ENCODE assay signal across 13 cellular contexts in the genomic region with DNA sequence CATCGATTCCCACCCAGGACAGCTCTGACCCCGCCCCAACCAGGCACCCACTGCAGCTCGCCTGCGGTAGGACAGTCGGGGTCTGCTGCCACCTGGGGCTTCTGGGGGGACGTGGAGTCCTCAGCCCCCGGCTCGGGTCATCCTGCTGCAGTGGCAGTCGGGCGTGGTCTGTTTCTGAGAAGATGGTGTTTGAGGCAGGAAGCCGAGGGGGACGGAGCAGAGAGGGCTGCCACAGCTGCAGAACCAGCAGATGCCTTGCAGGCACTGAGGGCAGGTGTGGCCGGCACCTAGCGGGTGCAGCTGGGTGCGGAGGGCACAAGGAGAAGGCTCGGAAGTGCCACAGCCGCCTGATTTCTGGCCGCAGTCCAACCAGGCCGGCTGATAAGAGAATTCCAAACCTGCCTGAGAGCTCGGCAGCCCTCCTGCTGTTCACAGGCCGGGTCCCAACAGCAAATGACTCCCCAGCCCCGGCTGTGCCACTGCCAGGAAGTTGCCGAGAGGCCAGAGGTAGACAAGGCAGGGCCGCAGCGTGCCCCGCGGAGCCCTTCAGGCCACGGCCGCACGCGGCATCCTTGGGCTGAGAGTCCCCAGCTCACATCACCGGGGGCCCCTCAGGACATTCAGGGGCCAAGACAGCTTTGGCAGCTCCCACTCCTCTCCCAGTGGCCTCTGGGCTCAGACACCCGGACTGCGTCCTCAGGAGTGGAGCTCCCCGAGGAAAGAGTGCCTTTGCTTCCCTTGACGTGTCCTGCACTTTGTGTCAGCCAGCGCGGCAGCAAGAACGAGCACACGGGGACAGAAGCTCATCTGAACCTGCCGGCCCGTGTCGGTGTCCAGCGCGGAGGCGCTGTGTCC. TPM values are rescaled to one million over a fixed set of nuclear protein-coding genes. Genes with fewer than 3 reads are reported as not detected.
A peak's percentile ranks its signal among the peaks of the same experiment; 100 is the strongest.
DNase-seq lines count a peak whose midpoint lies in the region; ATAC-seq and TF ChIP-seq lines count a peak whose summit lies in the region.
"Had no signal": no experiment of that assay in that cellular context is flagged by ENCODE, and none has a peak within 500 bp of the region (broad histone marks: within the 10 kb centered on the region; RNA-seq: fewer than 3 reads in every experiment).

No MANE protein-coding gene starts in this region.

- no peak for TF ChIP-seq POLR2A in transverse colon (IDR thresholded peaks at IDR 0.05)
- no peak for TF ChIP-seq POLR2A in erythroblast (IDR thresholded peaks at IDR 0.05; ENCODE audit: low read length)

- no peak overlapping the region for H3K27ac Mint-ChIP-seq in glutamatergic neuron (ENCODE audit: unreplicated experiment)
- H3K27ac Mint-ChIP-seq: activated T-cell treated with anti-CD3 and anti-CD28 coated beads, Interleukin-2, amount 50 U/mL, for 72 hours; immature natural killer cell had no signal

- no peak for TF ChIP-seq EP300 in transverse colon (IDR thresholded peaks at IDR 0.05; ENCODE audit: low read depth)

- peaks cover 3% of the 10 kb centered on the region for H3K27me3 Mint-ChIP-seq in glutamatergic neuron (ENCODE audit: unreplicated experiment)

- peaks cover 14% of the 10 kb centered on the region for H3K36me3 Mint-ChIP-seq in glutamatergic neuron (ENCODE audit: unreplicated experiment)

- H3K9me3 ChIP-seq in transverse colon, result peaks cover 12 to 16% of the 10 kb centered on the region in 2 donors

- in situ Hi-C loops in transverse colon (cut with MboI; ENCODE audit: low pct_ligation_motif_present in 1 of 4, low pct_unique_long_range_greater_than_20kb in 1 of 4, low sequenced_read_pairs in 3 of 4), result no loop called here

- H3K4me3 Mint-ChIP-seq in glutamatergic neuron (ENCODE audit: unreplicated experiment), result no peak overlapping the region
- H3K4me3 Mint-ChIP-seq: activated T-cell treated with anti-CD3 and anti-CD28 coated beads, Interleukin-2, amount 50 U/mL, for 72 hours; immature natural killer cell had no signal

- no peak overlapping the region for H3K4me3 ChIP-seq in transverse colon

- TF ChIP-seq CTCF in glutamatergic neuron (IDR thresholded peaks at IDR 0.05; ENCODE audit: partially characterized antibody, unreplicated experiment) (no peak), transverse colon (IDR thresholded peaks at IDR 0.05) (no peak)

- peaks cover 16% of the 10 kb centered on the region for H3K27me3 ChIP-seq in transverse colon

- ATAC-seq in GM18858 (IDR thresholded peaks at IDR 0.05; ENCODE audit: unreplicated experiment), result no peak
- ATAC-seq: activated T-cell treated with anti-CD3 and anti-CD28 coated beads, Interleukin-2, amount 50 U/mL, for 72 hours had no signal

- H3K27ac ChIP-seq in transverse colon, result no peak overlapping the region

- peaks cover 8% of the 10 kb centered on the region for H3K4me1 Mint-ChIP-seq in glutamatergic neuron (ENCODE audit: low read depth, unreplicated experiment)

- H3K4me1 ChIP-seq in transverse colon, result no peaks in the 10 kb centered on the region

- peak; percentile 2 for DNase-seq in NCI-H748 (lab: John Stamatoyannopoulos, UW; ENCODE audit: unreplicated experiment)
- no peak for DNase-seq in NCI-H748 treated with DMSO at 0.1 percent for 48 hours (lab: John Stamatoyannopoulos, UW)
- peak; percentile 50 for DNase-seq in NCI-H2171 treated with DMSO at 0.1 percent for 48 hours (lab: John Stamatoyannopoulos, UW)
- peak; percentile 15 for DNase-seq in glutamatergic neuron
- peak; percentile 38 for DNase-seq in transverse colon
- no peak for DNase-seq in erythroblast (lab: John Stamatoyannopoulos, UW)
- no peak for DNase-seq in AG08395 (ENCODE audit: low spot score)
- DNase-seq: activated CD4-positive, alpha-beta T cell treated with anti-CD3 and anti-CD28 coated beads for 48 hours; activated T-cell treated with anti-CD3 and anti-CD28 coated beads, Interleukin-2, amount 50 U/mL, for 72 hours; effector memory CD4-positive, alpha-beta T cell; immature natural killer cell; stimulated activated CD4-positive, alpha-beta T cell treated with anti-CD3 and anti-CD28 coated beads, Interleukin-2, amount 100 ng/mL, for 24 hours had no signal

- no peaks in the 10 kb centered on the region for H3K36me3 ChIP-seq in transverse colon

- H3K9me3 Mint-ChIP-seq in glutamatergic neuron (ENCODE audit: unreplicated experiment), result peaks cover 10% of the 10 kb centered on the region

- 67% methylated on average over 45 of the region's 46 CpGs; no CpG with 5 or more reads in 1 of the 2 donors for WGBS in transverse colon (ENCODE audit: low coverage in 1 of 2), 2 donors

- intact Hi-C loops in transverse colon (cut with DNase I; ENCODE audit: low total_unique reads), result no loop called here

RNA-seq across cellular contexts. Expression of a gene that starts 9.4 kb away (rescaled TPM):
- total RNA-seq in glutamatergic neuron (ENCODE audit: unreplicated experiment) (115 TPM), transverse colon (1 to 10 TPM in 1 of 4 donors, under 1 TPM in 2, not detected in 1; 0.32 to 3.7 (median 0.41) TPM)

Comparison
In these comparisons a context has a peak if more than half of its experiments do, and no peak if none do; other contexts are left out.
1. DNase-seq: peak in NCI-H748 (single experiment), NCI-H2171 treated with DMSO at 0.1 percent for 48 hours (single experiment), glutamatergic neuron (single experiment) and transverse colon (single experiment); none in NCI-H748 treated with DMSO at 0.1 percent for 48 hours (single experiment), erythroblast (0 of 2) and AG08395 (single experiment).
2. RNA of a gene that starts 9.4 kb away (total RNA-seq): 115 TPM in glutamatergic neuron (single experiment); 0.32 to 3.7 TPM in transverse colon; every median in the first group is over 10 times any median in the second.